Comparison of ENCODE assay signal across 8 cellular contexts in genomic region chr3:57983734-57984518, GRCh38. TPM values are rescaled to one million over a fixed set of nuclear protein-coding genes. Genes with fewer than 3 reads are reported as not detected.
DNase-seq lines count a peak whose midpoint lies in the region; FAIRE-seq and TF ChIP-seq lines count a peak whose summit lies in the region.

No MANE protein-coding gene starts in this region.

- H4K20me1 ChIP-seq in MM.1S (ENCODE audit: insufficient read depth, low read length) (no peaks in the 10 kb centered on the region), fibroblast of lung (ENCODE audit: control insufficient read depth, extremely low read depth, insufficient read depth, low read length) (no peaks in the 10 kb centered on the region)

- H3K9me2 ChIP-seq in MM.1S (replicated peaks; ENCODE audit: insufficient read depth, low read length), result no peaks in the 10 kb centered on the region

- H3K9ac ChIP-seq in MM.1S (ENCODE audit: low read length) (no peak overlapping the region), fibroblast of lung (ENCODE audit: insufficient read depth, low read length) (no peak overlapping the region), trophoblast cell (ENCODE audit: low read length) (no peak overlapping the region)

- H3K27me3 ChIP-seq in MM.1S (replicated peaks; ENCODE audit: insufficient read depth, low read length), result no peaks in the 10 kb centered on the region
- no peaks in the 10 kb centered on the region for H3K27me3 ChIP-seq in fibroblast of lung (ENCODE audit: control insufficient read depth, insufficient read depth, low read length)
- no peaks in the 10 kb centered on the region for H3K27me3 ChIP-seq in trophoblast cell (ENCODE audit: insufficient read depth, low read length)

- no peak overlapping the region for H2BK120ac ChIP-seq in trophoblast cell (ENCODE audit: insufficient read depth, low read length, poor library complexity)

- peak overlapping the region; percentile 43 for H2AFZ ChIP-seq in MM.1S (ENCODE audit: low read length)
- peak overlapping the region; percentile 22 for H2AFZ ChIP-seq in fibroblast of lung (ENCODE audit: low read length)
- H2AFZ ChIP-seq in trophoblast cell (ENCODE audit: insufficient read depth, low read length, poor library complexity), result no peak overlapping the region

- H3K36me3 ChIP-seq in MM.1S (replicated peaks; ENCODE audit: insufficient read depth, low read length) (no peaks in the 10 kb centered on the region), fibroblast of lung (ENCODE audit: control insufficient read depth, insufficient read depth, low read length) (no peaks in the 10 kb centered on the region), trophoblast cell (ENCODE audit: control insufficient read depth in 1 of 2, insufficient read depth in 2 of 2, low read length in 2 of 2) (no peaks in the 10 kb centered on the region)

- H2BK12ac ChIP-seq in trophoblast cell (ENCODE audit: low read length), result no peak overlapping the region

- H4K8ac ChIP-seq in trophoblast cell (ENCODE audit: low read depth, low read length), result no peak overlapping the region

- WGBS in trophoblast cell (ENCODE audit: extremely low coverage, insufficient coverage, insufficient read length), result no CpG with 5 or more reads among the region's 5 CpGs

- H3K9me3 ChIP-seq in MM.1S (replicated peaks; ENCODE audit: insufficient read depth, low read length), result no peaks in the 10 kb centered on the region
- H3K9me3 ChIP-seq in fibroblast of lung (ENCODE audit: control insufficient read depth, insufficient read depth, low read depth, low read length), result no peaks in the 10 kb centered on the region
- no peaks in the 10 kb centered on the region for H3K9me3 ChIP-seq in trophoblast cell (ENCODE audit: insufficient read depth, low read depth, low read length)

- H3K79me2 ChIP-seq in MM.1S (ENCODE audit: low read length) (no peaks in the 10 kb centered on the region), fibroblast of lung (ENCODE audit: control insufficient read depth, insufficient read depth, low read length) (no peaks in the 10 kb centered on the region), trophoblast cell (ENCODE audit: control insufficient read depth, insufficient read depth, low read length, poor library complexity) (no peaks in the 10 kb centered on the region)

- H3K14ac ChIP-seq in trophoblast cell (ENCODE audit: low read length), result no peak overlapping the region

- peaks cover 2% of the 10 kb centered on the region for H3K79me1 ChIP-seq in trophoblast cell (ENCODE audit: low read length)

- H3K18ac ChIP-seq in trophoblast cell (ENCODE audit: low read length), result no peak overlapping the region

- no peak overlapping the region for H2BK5ac ChIP-seq in trophoblast cell (ENCODE audit: low read depth, low read length, poor library complexity)

- H3K4me2 ChIP-seq in MM.1S (ENCODE audit: low read depth, low read length), result peak overlapping the region; percentile 16; the same call in 1 of the 2 replicates
- H3K4me2 ChIP-seq in fibroblast of lung (ENCODE audit: extremely low read depth, insufficient read depth, low read length), result peak overlapping the region; percentile 28
- H3K4me2 ChIP-seq in trophoblast cell (ENCODE audit: low read length), result no peak overlapping the region

- no peak overlapping the region for H3K4ac ChIP-seq in trophoblast cell (ENCODE audit: low read depth, low read length)

- H3K4me3 ChIP-seq in HFF-Myc (replicated peaks; ENCODE audit: low read depth, low read length) (no peak overlapping the region), MM.1S (ENCODE audit: low read length) (no peak overlapping the region), fibroblast of lung (replicated peaks in 1 of 4; ENCODE audit: control extremely low read depth in 1 of 4, insufficient read depth in 1 of 4, low read depth in 3 of 4, low read length in 4 of 4) (no peak overlapping the region), trophoblast cell (ENCODE audit: low read depth, low read length) (no peak overlapping the region)

- no peak for TF ChIP-seq POLR2A in GM12891 (IDR thresholded peaks at IDR 0.05; ENCODE audit: low read depth, low read length)

- H3K23ac ChIP-seq in trophoblast cell (ENCODE audit: low read length), result no peak overlapping the region

- no peak overlapping the region for H4K12ac ChIP-seq in trophoblast cell (ENCODE audit: low read depth, low read length)

- H3K4me1 ChIP-seq in MM.1S (ENCODE audit: low read length) (peaks cover 14% of the 10 kb centered on the region), fibroblast of lung (ENCODE audit: control insufficient read depth, extremely low read depth, insufficient read depth, low read length) (peaks cover 14% of the 10 kb centered on the region), trophoblast cell (ENCODE audit: control insufficient read depth in 1 of 2, insufficient read depth in 2 of 2, low read length in 2 of 2) (peaks cover 0 to 2% of the 10 kb centered on the region in 2 experiments)

- FAIRE-seq in GM12891 (lab: Jason Lieb, UNC), result peak; percentile 98

- H2AK5ac ChIP-seq in trophoblast cell (ENCODE audit: low read length), result no peak overlapping the region

- no peaks in the 10 kb centered on the region; the same call in 1 of the 2 replicates for H3F3A ChIP-seq in MM.1S (ENCODE audit: insufficient read depth, low read length)

- H3K27ac ChIP-seq in MM.1S (ENCODE audit: low read length) (peak overlapping the region; percentile 41; the same call in 1 of the 2 replicates), fibroblast of lung (ENCODE audit: insufficient read depth, low read length) (peak overlapping the region; percentile 41), trophoblast cell (ENCODE audit: low read depth, low read length) (no peak overlapping the region)

- DNase-seq in GM12891 (ENCODE audit: insufficient read length, low spot score) (peak; percentile 56), HFF-Myc (ENCODE audit: extremely low read depth, low read depth) (peak; percentile 76), MM.1S (peak; percentile 70), fibroblast of lung (ENCODE audit: low read depth in 2 of 2) (peak; percentile 88 to 90), trophoblast cell (peak; percentile 63 to 79), DMS114 treated with DMSO at 0.1 percent for 48 hours (lab: John Stamatoyannopoulos, UW; ENCODE audit: unreplicated experiment) (no peak), NCI-H128 (lab: John Stamatoyannopoulos, UW; ENCODE audit: unreplicated experiment) (no peak)
- DNase-seq in activated CD4-positive, alpha-beta T cell treated with anti-CD3 and anti-CD28 coated beads, Interleukin-2, amount 50 U/mL, for 24 hours (ENCODE audit: low read depth in 1 of 2, low spot score in 1 of 2), result peak; percentile 8 to 44

- H4K91ac ChIP-seq in trophoblast cell (ENCODE audit: low read depth, low read length), result no peak overlapping the region

- TF ChIP-seq CTCF in HFF-Myc (IDR thresholded peaks at IDR 0.05; ENCODE audit: low read depth, low read length, missing control alignments) (no peak), MM.1S (IDR thresholded peaks at IDR 0.05; ENCODE audit: low read length) (no peak), fibroblast of lung (conservative IDR thresholded peaks at IDR 0.05 in 1 of 2, IDR thresholded peaks at IDR 0.05 in 1 of 2; ENCODE audit: low read depth in 1 of 2, low read length in 2 of 2) (no peak)

TF ChIP-seq in GM12891, 5 proteins besides CTCF, POLR2A, EP300 and RAD21:
- TF ChIP-seq SPI1 (IDR thresholded peaks at IDR 0.05; ENCODE audit: low read depth, low read length) (peak; percentile 99), POLR2AphosphoS5 (IDR thresholded peaks at IDR 0.05; ENCODE audit: low read depth, low read length) (no peak), PAX5 (IDR thresholded peaks at IDR 0.05; ENCODE audit: insufficient read depth, low read length, severe bottlenecking) (no peak), TAF1 (IDR thresholded peaks at IDR 0.05; ENCODE audit: low read depth, low read length) (no peak), POU2F2 (IDR thresholded peaks at IDR 0.05; ENCODE audit: low read depth, low read length) (peak; percentile 35; the same call in 1 of the 2 replicates)

RNA-seq across cellular contexts. Expression of gene FLNB, which starts 24.3 kb away (rescaled TPM):
- 23.1 TPM for polyA plus RNA-seq in GM12891 (2012; ENCODE audit: low read depth, missing spikeins)
- total RNA-seq in fibroblast of lung, result 51.6 and 81.7 TPM in 2 replicates
- polyA plus RNA-seq in fibroblast of lung, result 47.9 and 105 TPM in 2 replicates
- 58.4 and 119 TPM in 2 replicates for polyA plus RNA-seq in fibroblast of lung (2012)
- polyA minus RNA-seq in fibroblast of lung (ENCODE audit: low replicate concordance), result 157 and 358 TPM in 2 replicates
- polyA plus RNA-seq in trophoblast cell (2013), result 139 and 141 TPM in 2 replicates

Comparison
In these comparisons a context has a peak if more than half of its experiments do, and no peak if none do; other contexts are left out.
1. DNase-seq: peak in GM12891 (single experiment), HFF-Myc (single experiment), MM.1S (single experiment), activated CD4-positive, alpha-beta T cell treated with anti-CD3 and anti-CD28 coated beads, Interleukin-2, amount 50 U/mL, for 24 hours (2 of 2), fibroblast of lung (2 of 2) and trophoblast cell (2 of 2); none in DMS114 treated with DMSO at 0.1 percent for 48 hours (single experiment) and NCI-H128 (single experiment).